Comparison of ENCODE assay signal across 2 cellular contexts in genomic region chr2:233199870-233200269, GRCh38.
TF ChIP-seq lines count a peak whose summit lies in the region.

No MANE protein-coding gene starts in this region.

TF ChIP-seq in HepG2, 621 proteins besides CTCF, POLR2A, EP300 and RAD21:
- TF ChIP-seq, protein P1, sequence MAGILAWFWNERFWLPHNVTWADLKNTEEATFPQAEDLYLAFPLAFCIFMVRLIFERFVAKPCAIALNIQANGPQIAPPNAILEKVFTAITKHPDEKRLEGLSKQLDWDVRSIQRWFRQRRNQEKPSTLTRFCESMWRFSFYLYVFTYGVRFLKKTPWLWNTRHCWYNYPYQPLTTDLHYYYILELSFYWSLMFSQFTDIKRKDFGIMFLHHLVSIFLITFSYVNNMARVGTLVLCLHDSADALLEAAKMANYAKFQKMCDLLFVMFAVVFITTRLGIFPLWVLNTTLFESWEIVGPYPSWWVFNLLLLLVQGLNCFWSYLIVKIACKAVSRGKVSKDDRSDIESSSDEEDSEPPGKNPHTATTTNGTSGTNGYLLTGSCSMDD (CRISPR knock-in tag; IDR thresholded peaks at IDR 0.05), result no peak
- TF ChIP-seq ZC3H13 (CRISPR knock-in tag; IDR thresholded peaks at IDR 0.05) (no peak), KLF12 (CRISPR knock-in tag; IDR thresholded peaks at IDR 0.05; ENCODE audit: borderline replicate concordance) (no peak), NR0B2 (CRISPR knock-in tag; IDR thresholded peaks at IDR 0.05) (no peak), ZFX (CRISPR knock-in tag; IDR thresholded peaks at IDR 0.05; ENCODE audit: low read depth) (no peak), ZNF225 (CRISPR knock-in tag; IDR thresholded peaks at IDR 0.05) (no peak), ZNF235 (CRISPR knock-in tag; IDR thresholded peaks at IDR 0.05; ENCODE audit: borderline replicate concordance) (no peak)

TF ChIP-seq in K562, 482 proteins besides CTCF, POLR2A, EP300 and RAD21:
- TF ChIP-seq, protein P2, sequence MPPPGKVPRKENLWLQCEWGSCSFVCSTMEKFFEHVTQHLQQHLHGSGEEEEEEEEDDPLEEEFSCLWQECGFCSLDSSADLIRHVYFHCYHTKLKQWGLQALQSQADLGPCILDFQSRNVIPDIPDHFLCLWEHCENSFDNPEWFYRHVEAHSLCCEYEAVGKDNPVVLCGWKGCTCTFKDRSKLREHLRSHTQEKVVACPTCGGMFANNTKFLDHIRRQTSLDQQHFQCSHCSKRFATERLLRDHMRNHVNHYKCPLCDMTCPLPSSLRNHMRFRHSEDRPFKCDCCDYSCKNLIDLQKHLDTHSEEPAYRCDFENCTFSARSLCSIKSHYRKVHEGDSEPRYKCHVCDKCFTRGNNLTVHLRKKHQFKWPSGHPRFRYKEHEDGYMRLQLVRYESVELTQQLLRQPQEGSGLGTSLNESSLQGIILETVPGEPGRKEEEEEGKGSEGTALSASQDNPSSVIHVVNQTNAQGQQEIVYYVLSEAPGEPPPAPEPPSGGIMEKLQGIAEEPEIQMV (tag; conservative IDR thresholded peaks at IDR 0.05; ENCODE audit: low read depth), result peak; percentile 61
- no peak for TF ChIP-seq TEAD2 (tag; IDR thresholded peaks at IDR 0.05)
